ENCODE assay signal across 3 cellular contexts in genomic region chr1:38641661-38642060, GRCh38.
"Had no signal": no experiment of that assay in that cellular context is flagged by ENCODE, and none has a peak within 500 bp of the region (broad histone marks: within the 10 kb centered on the region; RNA-seq: fewer than 3 reads in every experiment).

No MANE protein-coding gene starts in this region.

- DNase-seq: GDM1, GF-D8 had no signal

- H3K4me3 ChIP-seq: GM12878 had no signal
